ENCODE assay signal across 8 cellular contexts in the genomic region with DNA sequence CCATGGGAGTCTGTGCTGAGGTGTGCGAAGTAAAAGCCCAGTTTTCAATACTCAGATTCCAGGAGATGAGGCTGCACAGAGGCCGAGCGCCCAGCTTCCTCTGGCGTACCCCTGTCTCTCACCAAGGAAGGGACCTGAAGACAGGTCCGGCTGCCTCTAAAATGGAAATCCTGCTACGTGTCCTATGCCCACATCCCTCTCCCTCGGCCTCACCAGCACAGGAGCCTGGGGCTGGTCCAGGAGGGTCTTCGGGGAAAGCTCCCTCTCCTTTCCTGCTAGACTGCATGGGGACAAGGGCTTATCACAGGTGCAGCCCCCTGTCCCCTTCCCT. TPM values are rescaled to one million over a fixed set of nuclear protein-coding genes. Genes with fewer than 3 reads are reported as not detected.
DNase-seq lines count a peak whose midpoint lies in the region; ATAC-seq and TF ChIP-seq lines count a peak whose summit lies in the region.

No MANE protein-coding gene starts in this region.

- no peak for ATAC-seq in HG02571 (IDR thresholded peaks at IDR 0.05; ENCODE audit: unreplicated experiment)
- no peak for ATAC-seq in HG03108 (IDR thresholded peaks at IDR 0.05; ENCODE audit: unreplicated experiment)

- in situ Hi-C loops in GM13977 (cut with MboI; ENCODE audit: low pct_unique_long_range_greater_than_20kb, low sequenced_read_pairs, unreplicated experiment): no loop called here

- no peaks in the 10 kb centered on the region for H3K9me2 ChIP-seq in OCI-LY1 (ENCODE audit: low read depth, low read length)

- H3F3A ChIP-seq in OCI-LY1 (ENCODE audit: insufficient read depth, low read length): no peaks in the 10 kb centered on the region

- peaks cover 31% of the 10 kb centered on the region; the same call in 1 of the 2 replicates for H3K36me3 ChIP-seq in OCI-LY1 (ENCODE audit: insufficient read depth, low read length)
- H3K36me3 ChIP-seq in esophagus (ENCODE audit: control insufficient read depth in 2 of 2, insufficient read depth in 2 of 2, low read length in 1 of 2): peaks cover 2 to 14% of the 10 kb centered on the region in 2 donors
- H3K36me3 ChIP-seq in rectal smooth muscle tissue (ENCODE audit: control insufficient read depth, insufficient read depth, low read length): peaks cover 8% of the 10 kb centered on the region

- no peaks in the 10 kb centered on the region for H4K20me1 ChIP-seq in OCI-LY1 (ENCODE audit: insufficient read depth, low read length)

- H3K9ac ChIP-seq in OCI-LY1 (ENCODE audit: low read length): peak overlapping the region; percentile 98
- peak overlapping the region; percentile 96 for H3K9ac ChIP-seq in rectal smooth muscle tissue (ENCODE audit: low read length)

- DNase-seq in GM13977 (ENCODE audit: low spot score) (peak; percentile 16), KG1 (lab: John Stamatoyannopoulos, UW) (no peak), DMS79 treated with DMSO at 0.1 percent for 48 hours (lab: John Stamatoyannopoulos, UW) (no peak)

- peak overlapping the region; percentile 100 for H3K4me2 ChIP-seq in OCI-LY1 (ENCODE audit: low read length)

- H3K79me2 ChIP-seq in OCI-LY1 (ENCODE audit: insufficient read depth, low read length): peaks cover 8% of the 10 kb centered on the region

- 2 to 4% methylated on average over 6 to 8 of the region's 8 CpGs for WGBS in esophagus, 2 donors

- H2AFZ ChIP-seq in OCI-LY1 (ENCODE audit: low read length): no peak overlapping the region

- H3K4me1 ChIP-seq in OCI-LY1 (ENCODE audit: insufficient read depth, low read length, severe bottlenecking) (peaks cover 34% of the 10 kb centered on the region), esophagus (ENCODE audit: control insufficient read depth in 2 of 2, insufficient read depth in 2 of 2, low read length in 1 of 2) (peaks cover 0 to 3% of the 10 kb centered on the region in 2 donors), rectal smooth muscle tissue (ENCODE audit: control insufficient read depth, insufficient read depth, low read length) (peaks cover 7% of the 10 kb centered on the region)

- H3K27ac ChIP-seq in OCI-LY1 (ENCODE audit: low read depth, low read length, poor library complexity, severe bottlenecking) (peak overlapping the region; percentile 45), esophagus (ENCODE audit: low read depth in 2 of 2, low read length in 1 of 2) (peak overlapping the region; percentile 90 to 93), rectal smooth muscle tissue (ENCODE audit: low read depth, low read length) (peak overlapping the region; percentile 93)

- TF ChIP-seq CTCF in GM13977 (IDR thresholded peaks at IDR 0.05; ENCODE audit: extremely low read depth, insufficient read depth, missing control alignments) (no peak), OCI-LY1 (IDR thresholded peaks at IDR 0.05; ENCODE audit: low read length) (no peak)

- H3K9me3 ChIP-seq in OCI-LY1 (ENCODE audit: low read length): no peaks in the 10 kb centered on the region
- no peaks in the 10 kb centered on the region for H3K9me3 ChIP-seq in esophagus (ENCODE audit: control insufficient read depth in 2 of 2, insufficient read depth in 1 of 2, low read depth in 1 of 2, low read length in 1 of 2)

- H3K4me3 ChIP-seq in OCI-LY1 (ENCODE audit: low read depth, low read length, poor library complexity, severe bottlenecking): peak overlapping the region; percentile 100
- peak overlapping the region; percentile 87 to 99 for H3K4me3 ChIP-seq in esophagus (ENCODE audit: low read depth in 1 of 2, low read length in 2 of 2)
- H3K4me3 ChIP-seq in rectal smooth muscle tissue (ENCODE audit: low read length): peak overlapping the region; percentile 99

- H3K27me3 ChIP-seq in OCI-LY1 (ENCODE audit: insufficient read depth, low read length) (no peaks in the 10 kb centered on the region), esophagus (ENCODE audit: control insufficient read depth in 1 of 2, insufficient read depth in 2 of 2, low read length in 2 of 2) (no peaks in the 10 kb centered on the region), rectal smooth muscle tissue (ENCODE audit: control insufficient read depth, insufficient read depth, low read length) (no peaks in the 10 kb centered on the region)

RNA-seq across cellular contexts. Expression of gene MRPL55, which starts 0.4 kb away (rescaled TPM):
- polyA plus RNA-seq in esophagus: 10 to 100 TPM; 87.0 to 94.9 TPM

RNA-seq across cellular contexts. Expression of gene C1orf35, which starts 5.6 kb away (rescaled TPM):
- 10 to 100 TPM; 18.4 to 26.0 TPM for polyA plus RNA-seq in esophagus

RNA-seq across cellular contexts. Expression of gene ARF1, which starts 26.2 kb away (rescaled TPM):
- polyA plus RNA-seq in esophagus: 100 to 1,000 TPM; 180 to 295 TPM

RNA-seq across cellular contexts. Expression of gene GUK1, which starts 31.4 kb away (rescaled TPM):
- polyA plus RNA-seq in esophagus: 100 to 1,000 TPM; 299 to 484 TPM

RNA-seq across cellular contexts. Expression of gene GJC2, which starts 41.0 kb away (rescaled TPM):
- polyA plus RNA-seq in esophagus: under 1 TPM; 0.57 to 0.64 TPM
